ENCODE assay signal across 8 cellular contexts in the genomic region with DNA sequence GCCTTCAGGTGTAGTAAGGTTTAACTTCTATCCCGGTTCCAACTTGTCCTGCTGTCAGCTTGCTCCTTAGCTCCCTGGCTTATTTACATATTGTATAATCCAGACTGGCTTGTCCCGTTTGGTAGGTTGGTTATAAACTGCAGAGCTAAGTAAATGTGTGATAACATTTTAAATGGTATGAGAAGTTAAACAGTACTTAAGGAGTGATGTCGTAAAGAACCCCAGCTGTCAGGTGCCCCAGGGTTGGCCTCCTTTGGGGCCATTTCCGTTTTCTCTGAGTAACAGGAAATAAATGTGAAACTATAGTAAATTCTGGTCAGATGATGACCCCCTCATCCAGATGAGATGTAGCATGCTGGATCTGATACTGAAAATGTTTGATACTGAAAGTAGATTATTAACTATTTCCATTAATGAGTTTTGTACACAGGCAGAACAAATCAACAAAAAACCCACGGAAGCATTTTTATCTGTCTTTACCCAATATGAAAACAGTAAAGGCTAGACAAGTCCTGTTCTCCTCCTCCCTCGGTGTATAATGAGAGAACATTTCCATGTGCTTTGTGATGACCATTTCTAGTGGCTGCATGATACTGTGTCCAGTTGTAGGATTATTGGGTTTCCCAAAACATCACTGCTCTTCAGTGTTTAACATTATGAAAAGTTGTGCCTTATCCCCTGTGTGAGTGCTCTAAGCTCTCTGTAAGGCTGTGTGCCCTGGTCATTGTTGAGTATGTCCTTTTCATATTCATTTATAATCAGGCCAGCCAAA. TPM values are rescaled to one million over a fixed set of nuclear protein-coding genes. Genes with fewer than 3 reads are reported as not detected.
DNase-seq lines count a peak whose midpoint lies in the region; ATAC-seq and TF ChIP-seq lines count a peak whose summit lies in the region.

No MANE protein-coding gene starts in this region.

- H3K9me3 Mint-ChIP-seq in MCF 10A (ENCODE audit: unreplicated experiment) (no peaks in the 10 kb centered on the region), memory B cell (no peaks in the 10 kb centered on the region)

- intact Hi-C loops in MCF 10A (cut with micrococcal nuclease), result no loop called here

- H3K4me1 Mint-ChIP-seq in MCF 10A (ENCODE audit: insufficient read depth, unreplicated experiment), result peaks cover 57% of the 10 kb centered on the region
- H3K4me1 Mint-ChIP-seq in memory B cell, result peaks cover 16% of the 10 kb centered on the region

- H3K27me3 Mint-ChIP-seq in MCF 10A (ENCODE audit: insufficient read depth, unreplicated experiment) (no peaks in the 10 kb centered on the region), memory B cell (peaks cover under 1% of the 10 kb centered on the region)

- BruUV-seq in MCF 10A (replicated peaks; lab: Mats Ljungman, UMichigan), result no TSS peak

- POLR2A ChIA-PET in MCF 10A (lab: Yijun Ruan, JAX), result interaction anchor here (0.9 to 8.6 kb wide), 8 partner anchors 11 to 173 kb away, joined by 3 to 66 read pairs (median 5); a partner anchor contains a TSS

- H3K4me3 Mint-ChIP-seq in MCF 10A (ENCODE audit: unreplicated experiment), result peak overlapping the region; percentile 7
- peak overlapping the region; percentile 72 for H3K4me3 Mint-ChIP-seq in memory B cell

- H3K36me3 Mint-ChIP-seq in MCF 10A (ENCODE audit: insufficient read depth, unreplicated experiment) (peaks cover 7% of the 10 kb centered on the region), memory B cell (no peaks in the 10 kb centered on the region)

- no peak for TF ChIP-seq CTCF in MCF 10A (IDR thresholded peaks at IDR 0.05; ENCODE audit: unreplicated experiment)

- peak; percentile 44 for DNase-seq in stimulated activated CD4-positive, alpha-beta T cell treated with anti-CD3 and anti-CD28 coated beads, Interleukin-1b, Interleukin-23, amount 100 ng/mL, for 48 hours
- DNase-seq in stimulated activated CD4-positive, alpha-beta T cell treated with anti-CD3 and anti-CD28 coated beads, Interleukin-4, amount 100 ng/mL, for 1 hour, result no peak
- DNase-seq in NOMO-1 treated with dmso at 0.1 percent for 144 hours (lab: John Stamatoyannopoulos, UW; ENCODE audit: unreplicated experiment) (peak; percentile 75), MCF 10A (ENCODE audit: unreplicated experiment) (peak; percentile 52), memory B cell (ENCODE audit: low spot score in 2 of 2) (peak in 1 of 2 donors; percentile 38), superior temporal gyrus (ENCODE audit: extremely low spot score) (no peak), GM19238 (ENCODE audit: insufficient read length, low spot score) (no peak)

- CTCF ChIA-PET in MCF 10A (lab: Yijun Ruan, JAX), result interaction anchor here (1.0 to 1.7 kb wide), 4 partner anchors 15 to 151 kb away, joined by 3 to 5 read pairs (median 4); a partner anchor contains a TSS

- ATAC-seq in HG02870 (IDR thresholded peaks at IDR 0.05; ENCODE audit: unreplicated experiment) (peak; percentile 76), memory B cell (ENCODE audit: low read depth) (peak; percentile 92)

- H3K27ac Mint-ChIP-seq in MCF 10A (ENCODE audit: low read depth, unreplicated experiment), result peak overlapping the region; percentile 58
- peak overlapping the region; percentile 85 for H3K27ac Mint-ChIP-seq in memory B cell

RNA-seq across cellular contexts. Expression of a gene that starts 22.4 kb away (rescaled TPM):
- total RNA-seq in MCF 10A (2022), result 5.9 and 7.6 TPM in 2 replicates

Comparison
In these comparisons a context has a peak if more than half of its experiments do, and no peak if none do; other contexts are left out.
1. DNase-seq: peak in stimulated activated CD4-positive, alpha-beta T cell treated with anti-CD3 and anti-CD28 coated beads, Interleukin-1b, Interleukin-23, amount 100 ng/mL, for 48 hours (single experiment), NOMO-1 treated with dmso at 0.1 percent for 144 hours (single experiment) and MCF 10A (single experiment); none in stimulated activated CD4-positive, alpha-beta T cell treated with anti-CD3 and anti-CD28 coated beads, Interleukin-4, amount 100 ng/mL, for 1 hour (single experiment), superior temporal gyrus (single experiment) and GM19238 (single experiment).